Comparison of ENCODE assay signal across 1 cellular context in genomic region chr2:167787021-167787420, GRCh38.
A peak's percentile ranks its signal among the peaks of the same experiment; 100 is the strongest.
TF ChIP-seq lines count a peak whose summit lies in the region.

No MANE protein-coding gene starts in this region.

TF ChIP-seq in HepG2, 621 proteins besides CTCF, POLR2A, EP300 and RAD21 (continued from another document):
- peak; percentile 45; the same call in 1 of the 2 replicates for TF ChIP-seq HNF4A (CRISPR knock-in tag; IDR thresholded peaks at IDR 0.05)
- 0 out of 2 replicates have a peak, but pooled peaks have one; percentile 9 for TF ChIP-seq ZNF772 (CRISPR knock-in tag; IDR thresholded peaks at IDR 0.05)
